In genomic region chr9:13974891-13975290, GRCh38 we compare ENCODE assay signal across 12 cellular contexts.
"Had no signal": no experiment of that assay in that cellular context is flagged by ENCODE, and none has a peak within 500 bp of the region (broad histone marks: within the 10 kb centered on the region; RNA-seq: fewer than 3 reads in every experiment).

No MANE protein-coding gene starts in this region.

- H3K36me3 ChIP-seq: heart left ventricle, pancreas, tibial artery, vagina had no signal

- H3K27ac ChIP-seq: heart left ventricle, pancreas, tibial artery, vagina, VCaP had no signal

- H3K4me1 Mint-ChIP-seq: activated CD4-positive, alpha-beta memory T cell treated with anti-CD3 and anti-CD28 coated beads, Interleukin-2, amount 10 ng/mL, durations not matched to agents 7 days and 5 days; activated naive CD8-positive, alpha-beta T cell treated with anti-CD3 and anti-CD28 coated beads, Interleukin-2, amount 10 ng/mL, durations not matched to agents 7 days and 5 days; stimulated activated effector memory CD8-positive, alpha-beta T cell treated with anti-CD3 and anti-CD28 coated beads, Interleukin-12 subunit alpha, Interleukin-12 subunit beta, amount 100 ng/mL, for 72 hours had no signal

- H3K4me3 ChIP-seq: heart left ventricle, pancreas, tibial artery, vagina had no signal

- H3K4me3 Mint-ChIP-seq: activated CD4-positive, alpha-beta memory T cell treated with anti-CD3 and anti-CD28 coated beads, Interleukin-2, amount 10 ng/mL, durations not matched to agents 7 days and 5 days; activated naive CD8-positive, alpha-beta T cell treated with anti-CD3 and anti-CD28 coated beads, Interleukin-2, amount 10 ng/mL, durations not matched to agents 7 days and 5 days; stimulated activated effector memory CD8-positive, alpha-beta T cell treated with anti-CD3 and anti-CD28 coated beads, Interleukin-12 subunit alpha, Interleukin-12 subunit beta, amount 100 ng/mL, for 72 hours had no signal

- H3K4me1 ChIP-seq: pancreas, tibial artery, vagina had no signal

- H3K27me3 ChIP-seq: heart left ventricle, pancreas, tibial artery, vagina had no signal

- H3K9me3 Mint-ChIP-seq: activated naive CD8-positive, alpha-beta T cell treated with anti-CD3 and anti-CD28 coated beads, Interleukin-2, amount 10 ng/mL, durations not matched to agents 7 days and 5 days had no signal

- ATAC-seq: heart left ventricle; pancreas; stimulated activated effector memory CD8-positive, alpha-beta T cell treated with anti-CD3 and anti-CD28 coated beads, Interleukin-12 subunit alpha, Interleukin-12 subunit beta, amount 100 ng/mL, for 72 hours had no signal

- H3K27ac Mint-ChIP-seq: activated CD4-positive, alpha-beta memory T cell treated with anti-CD3 and anti-CD28 coated beads, Interleukin-2, amount 10 ng/mL, durations not matched to agents 7 days and 5 days; activated naive CD8-positive, alpha-beta T cell treated with anti-CD3 and anti-CD28 coated beads, Interleukin-2, amount 10 ng/mL, durations not matched to agents 7 days and 5 days; stimulated activated effector memory CD8-positive, alpha-beta T cell treated with anti-CD3 and anti-CD28 coated beads, Interleukin-12 subunit alpha, Interleukin-12 subunit beta, amount 100 ng/mL, for 72 hours had no signal

- H3K36me3 Mint-ChIP-seq: activated naive CD8-positive, alpha-beta T cell treated with anti-CD3 and anti-CD28 coated beads, Interleukin-2, amount 10 ng/mL, durations not matched to agents 7 days and 5 days; stimulated activated effector memory CD8-positive, alpha-beta T cell treated with anti-CD3 and anti-CD28 coated beads, Interleukin-12 subunit alpha, Interleukin-12 subunit beta, amount 100 ng/mL, for 72 hours had no signal

- DNase-seq: activated CD4-positive, alpha-beta memory T cell treated with anti-CD3 and anti-CD28 coated beads, Interleukin-2, amount 10 ng/mL, durations not matched to agents 7 days and 5 days; activated gamma-delta T cell; activated naive CD8-positive, alpha-beta T cell treated with anti-CD3 and anti-CD28 coated beads, Interleukin-2, amount 10 ng/mL, durations not matched to agents 7 days and 5 days; activated T-cell treated with anti-CD3 and anti-CD28 coated beads, Interleukin-2, amount 50 U/mL, for 48 hours; anterior cingulate cortex; foreskin melanocyte; heart left ventricle; pancreas; tibial artery had no signal

- H3K9me3 ChIP-seq: heart left ventricle, pancreas, tibial artery, vagina had no signal

- H3K27me3 Mint-ChIP-seq: activated CD4-positive, alpha-beta memory T cell treated with anti-CD3 and anti-CD28 coated beads, Interleukin-2, amount 10 ng/mL, durations not matched to agents 7 days and 5 days; activated naive CD8-positive, alpha-beta T cell treated with anti-CD3 and anti-CD28 coated beads, Interleukin-2, amount 10 ng/mL, durations not matched to agents 7 days and 5 days had no signal
